33 cellular contexts compared by ENCODE assay signal in the genomic region with DNA sequence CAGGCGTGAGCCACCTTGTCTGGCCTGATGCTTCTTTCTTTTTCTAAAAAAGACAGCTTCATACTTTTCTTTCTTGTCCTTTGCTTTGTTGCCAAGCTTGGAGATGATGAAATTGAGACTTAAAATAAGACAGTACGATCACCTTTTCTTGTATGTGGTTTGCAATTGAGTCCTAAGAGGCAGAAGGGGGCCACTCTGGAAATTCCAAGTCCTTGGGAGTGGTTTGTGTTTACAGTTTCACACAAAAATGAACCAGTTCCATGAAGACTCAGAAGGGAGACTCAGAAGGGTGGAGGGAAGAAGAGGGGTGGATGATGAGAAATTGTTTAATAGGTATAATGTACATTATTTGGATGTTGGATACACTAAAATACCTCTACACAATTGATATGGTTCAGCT.
DNase-seq lines count a peak whose midpoint lies in the region; ATAC-seq and TF ChIP-seq lines count a peak whose summit lies in the region.
"Had no signal": no experiment of that assay in that cellular context is flagged by ENCODE, and none has a peak within 500 bp of the region (broad histone marks: within the 10 kb centered on the region; RNA-seq: fewer than 3 reads in every experiment).

No MANE protein-coding gene starts in this region.

- TF ChIP-seq POLR2A in spleen (IDR thresholded peaks at IDR 0.05), result no peak

- no peaks in the 10 kb centered on the region for H3K27me3 Mint-ChIP-seq in T-cell
- H3K27me3 Mint-ChIP-seq: activated CD4-positive, alpha-beta T cell treated with anti-CD3 and anti-CD28 coated beads for 36 hours; naive thymus-derived CD4-positive, alpha-beta T cell had no signal

- H3K27ac Mint-ChIP-seq in T-cell, result no peak overlapping the region
- H3K27ac Mint-ChIP-seq: activated CD4-positive, alpha-beta T cell treated with anti-CD3 and anti-CD28 coated beads for 36 hours; activated naive CD4-positive, alpha-beta T cell treated with anti-CD3 and anti-CD28 coated beads, Interleukin-2, amount 50 U/mL, for 72 hours; activated T-helper 2 cell treated with anti-CD3 and anti-CD28 coated beads, Interferon-gamma antibody, Interleukin-2, Interleukin-4, amounts not matched to agents 10 μg/mL and 5 μg/mL and 100 μg/mL, durations not matched to agents 14 hours and 24 hours and 36 hours; CD14-positive monocyte; GM23338 had no signal

- H3K4me1 ChIP-seq in SJSA1 (replicated peaks) (peaks cover 78% of the 10 kb centered on the region), spleen (peaks cover 1 to 34% (median 17%) of the 10 kb centered on the region in 6 donors)
- H3K4me1 ChIP-seq: prostate gland, right lobe of liver had no signal

- H3K27me3 ChIP-seq in SJSA1 (replicated peaks) (no peaks in the 10 kb centered on the region), spleen (replicated peaks in 1 of 7) (no peaks in the 10 kb centered on the region)
- H3K27me3 ChIP-seq: cardiac muscle cell, right lobe of liver, upper lobe of left lung had no signal

- DNase-seq in Daoy (ENCODE audit: low read depth) (peak; percentile 51), SJSA1 (ENCODE audit: low read depth in 1 of 2, low spot score in 2 of 2) (peak in 1 of 2 experiments; percentile 58), fibroblast of villous mesenchyme (ENCODE audit: low read depth) (peak; percentile 43), spleen (peak; percentile 14), T-cell (no peak)
- DNase-seq in activated CD4-positive, alpha-beta T cell treated with anti-CD3 and anti-CD28 coated beads for 1 hour, result no peak
- DNase-seq: activated CD4-positive, alpha-beta T cell treated with anti-CD3 and anti-CD28 coated beads for 36 hours; activated CD8-positive, alpha-beta memory T cell treated with anti-CD3 and anti-CD28 coated beads for 24 hours; activated T-cell treated with anti-CD3 and anti-CD28 coated beads for 4 hours; cortex of kidney; effector memory CD4-positive, alpha-beta T cell; glutamatergic neuron; left ventricle myocardium superior; midbrain; naive thymus-derived CD4-positive, alpha-beta T cell; NCI-H2029; NCI-H226; NCI-H526 treated with DMSO at 0.1 percent for 48 hours; right lobe of liver; SHP77; stimulated activated CD4-positive, alpha-beta T cell treated with anti-CD3 and anti-CD28 coated beads, Interleukin-4, amount 100 ng/mL, for 4 hours; T-helper 9 cell; upper lobe of left lung had no signal

- 89 to 99% (median 96%) methylated on average over 2 of the region's 2 CpGs for WGBS in spleen, 5 donors

- H3K9me3 Mint-ChIP-seq in T-cell, result no peaks in the 10 kb centered on the region
- H3K9me3 Mint-ChIP-seq: activated naive CD4-positive, alpha-beta T cell treated with anti-CD3 and anti-CD28 coated beads, Interleukin-2, amount 50 U/mL, for 72 hours; activated T-helper 2 cell treated with anti-CD3 and anti-CD28 coated beads, Interferon-gamma antibody, Interleukin-2, Interleukin-4, amounts not matched to agents 10 μg/mL and 5 μg/mL and 100 μg/mL, durations not matched to agents 14 hours and 24 hours and 36 hours; GM23338; naive thymus-derived CD4-positive, alpha-beta T cell had no signal

- no peak for TF ChIP-seq CTCF in fibroblast of villous mesenchyme (IDR thresholded peaks at IDR 0.05; ENCODE audit: insufficient read depth, low read depth, low read length)
- no peak for TF ChIP-seq CTCF in spleen (IDR thresholded peaks at IDR 0.05 in 8 of 11, conservative IDR thresholded peaks at IDR 0.05 in 3 of 11)

- H3K4me3 ChIP-seq in SJSA1 (no peak overlapping the region), fibroblast of villous mesenchyme (ENCODE audit: low read depth, low read length) (no peak overlapping the region), spleen (no peak overlapping the region)
- H3K4me3 ChIP-seq: cardiac muscle cell, GM23338, K562, prostate gland, right lobe of liver, upper lobe of left lung had no signal

- POLR2A ChIA-PET in T-cell (lab: Charles Lee), result interaction anchor here in 1 of 2 donors (0.6 kb wide), 1 partner anchor 32 kb away, joined by 5 read pairs; no protein-coding TSS in a partner anchor

- H3K4me1 Mint-ChIP-seq in T-cell, result peaks cover 4 to 11% (median 6%) of the 10 kb centered on the region in 3 donors
- H3K4me1 Mint-ChIP-seq: activated CD4-positive, alpha-beta T cell treated with anti-CD3 and anti-CD28 coated beads for 36 hours had no signal

- intact Hi-C loops in spleen (cut with DNase I; ENCODE audit: low total_unique reads), result no loop called here

- no peaks in the 10 kb centered on the region for H3K9me3 ChIP-seq in SJSA1 (replicated peaks)
- H3K9me3 ChIP-seq in spleen, result no peaks in the 10 kb centered on the region
- H3K9me3 ChIP-seq: neutrophil, prostate gland, right lobe of liver, upper lobe of left lung had no signal

- ATAC-seq in T-cell (replicated peaks in 1 of 4), result no peak
- ATAC-seq in HG02938 (IDR thresholded peaks at IDR 0.05; ENCODE audit: unreplicated experiment), result no peak
- ATAC-seq: activated CD4-positive, alpha-beta T cell treated with anti-CD3 and anti-CD28 coated beads for 36 hours; activated naive CD4-positive, alpha-beta T cell treated with anti-CD3 and anti-CD28 coated beads, Interleukin-2, amount 50 U/mL, for 72 hours; GM23338; left ventricle myocardium superior; naive thymus-derived CD4-positive, alpha-beta T cell; right lobe of liver had no signal

- H3K36me3 Mint-ChIP-seq in T-cell, result no peaks in the 10 kb centered on the region
- H3K36me3 Mint-ChIP-seq: activated naive CD4-positive, alpha-beta T cell treated with anti-CD3 and anti-CD28 coated beads, Interleukin-2, amount 50 U/mL, for 72 hours; naive thymus-derived CD4-positive, alpha-beta T cell had no signal

- CTCF ChIA-PET in T-cell (lab: Charles Lee), result no interaction called here

- H3K27ac ChIP-seq in SJSA1 (peak overlapping the region; percentile 99), spleen (no peak overlapping the region)
- H3K27ac ChIP-seq: cardiac muscle cell, epithelial cell of prostate, neutrophil, prostate gland, right lobe of liver, upper lobe of left lung had no signal

- H3K36me3 ChIP-seq in SJSA1 (no peaks in the 10 kb centered on the region), spleen (no peaks in the 10 kb centered on the region)
- H3K36me3 ChIP-seq: cardiac muscle cell, neutrophil, prostate gland, right lobe of liver, upper lobe of left lung had no signal

- no peak overlapping the region for H3K4me3 Mint-ChIP-seq in T-cell
- H3K4me3 Mint-ChIP-seq: activated CD4-positive, alpha-beta T cell treated with anti-CD3 and anti-CD28 coated beads for 36 hours; CD14-positive monocyte; GM23338; naive thymus-derived CD4-positive, alpha-beta T cell had no signal

Comparison
In these comparisons a context has a peak if more than half of its experiments do, and no peak if none do; other contexts are left out.
1. DNase-seq: peak in Daoy (single experiment), fibroblast of villous mesenchyme (single experiment) and spleen (single experiment); none in T-cell (0 of 34) and activated CD4-positive, alpha-beta T cell treated with anti-CD3 and anti-CD28 coated beads for 1 hour (single experiment).